2 cellular contexts compared by ENCODE assay signal in genomic region chr4:71065991-71066390, GRCh38.
TF ChIP-seq lines count a peak whose summit lies in the region.

No MANE protein-coding gene starts in this region.

TF ChIP-seq in liver, 16 proteins besides CTCF, POLR2A, EP300 and RAD21 (continued from another document):
- no peak for TF ChIP-seq REST (IDR thresholded peaks at IDR 0.05)
- TF ChIP-seq JUND (IDR thresholded peaks at IDR 0.05) = no peak
- no peak for TF ChIP-seq NR2F2 (IDR thresholded peaks at IDR 0.05)
- TF ChIP-seq RXRA (IDR thresholded peaks at IDR 0.05) = peak; percentile 33 to 49

TF ChIP-seq in HepG2, 621 proteins besides CTCF, POLR2A, EP300 and RAD21 (continued from another document):
- no peak for TF ChIP-seq FOXO4 (CRISPR knock-in tag; conservative IDR thresholded peaks at IDR 0.05)
- no peak for TF ChIP-seq ZNF619 (CRISPR knock-in tag; IDR thresholded peaks at IDR 0.05)
- no peak for TF ChIP-seq TIGD3 (CRISPR knock-in tag; IDR thresholded peaks at IDR 0.05; ENCODE audit: borderline replicate concordance)
- no peak for TF ChIP-seq JUNB (CRISPR knock-in tag; IDR thresholded peaks at IDR 0.05; ENCODE audit: borderline replicate concordance)
- TF ChIP-seq GPBP1L1 (CRISPR knock-in tag; IDR thresholded peaks at IDR 0.05) = no peak
- TF ChIP-seq TFE3 (CRISPR knock-in tag; IDR thresholded peaks at IDR 0.05) = no peak
- TF ChIP-seq ZNF276 (CRISPR knock-in tag; IDR thresholded peaks at IDR 0.05; ENCODE audit: low read depth) = no peak
- TF ChIP-seq TOPORS (CRISPR knock-in tag; IDR thresholded peaks at IDR 0.05) = no peak
- no peak for TF ChIP-seq PLRG1 (conservative IDR thresholded peaks at IDR 0.05)
- TF ChIP-seq TMF1 (CRISPR knock-in tag; IDR thresholded peaks at IDR 0.05; ENCODE audit: low read depth) = no peak
- TF ChIP-seq ZNF382 (CRISPR knock-in tag; IDR thresholded peaks at IDR 0.05; ENCODE audit: borderline replicate concordance) = no peak
- TF ChIP-seq ZNF17 (CRISPR knock-in tag; IDR thresholded peaks at IDR 0.05) = no peak
